ENCODE assay signal across 8 cellular contexts in genomic region chr2:224584111-224584764, GRCh38. TPM values are rescaled to one million over a fixed set of nuclear protein-coding genes. Genes with fewer than 3 reads are reported as not detected.
DNase-seq lines count a peak whose midpoint lies in the region; ATAC-seq, FAIRE-seq and TF ChIP-seq lines count a peak whose summit lies in the region.

No MANE protein-coding gene starts in this region.

- FAIRE-seq in pancreas (lab: Jason Lieb, UNC): no peak

- no peaks in the 10 kb centered on the region for H3K9me3 Mint-ChIP-seq in activated naive CD4-positive, alpha-beta T cell treated with anti-CD3 and anti-CD28 coated beads, Interleukin-2, amount 10 ng/mL, durations not matched to agents 7 days and 5 days

- no peak for TF ChIP-seq CTCF in pancreas (IDR thresholded peaks at IDR 0.05)

- no peak for ATAC-seq in pancreas

- WGBS in pancreas, 2 donors: 0 to 1% methylated on average over 45 of the region's 45 CpGs

- intact Hi-C loops in head of caudate nucleus (cut with DNase I): loop anchor here (10.0 kb wide), 1 partner anchor 49 kb away; no protein-coding TSS in a partner anchor
- intact Hi-C loops in pancreas (cut with DNase I): no loop called here

- H3K4me1 ChIP-seq in ES-I3 (ENCODE audit: insufficient read depth, low read length) (peaks cover 14% of the 10 kb centered on the region; the same call in 1 of the 2 replicates), HAP-1 (peaks cover 29% of the 10 kb centered on the region), pancreas (peaks cover under 1 to 25% (median 9%) of the 10 kb centered on the region in 3 donors)

- H3K9me3 ChIP-seq in ES-I3 (ENCODE audit: control insufficient read depth, insufficient read depth, low read length) (no peaks in the 10 kb centered on the region), HAP-1 (no peaks in the 10 kb centered on the region), pancreas (no peaks in the 10 kb centered on the region)

- peaks cover 62% of the 10 kb centered on the region for H3K4me1 Mint-ChIP-seq in activated naive CD4-positive, alpha-beta T cell treated with anti-CD3 and anti-CD28 coated beads, Interleukin-2, amount 10 ng/mL, durations not matched to agents 7 days and 5 days

- H3K4me3 ChIP-seq in HAP-1: peak overlapping the region; percentile 70
- H3K4me3 ChIP-seq in pancreas: peak overlapping the region; percentile 70 to 81 (median 72)

- H3K27ac Mint-ChIP-seq in activated naive CD4-positive, alpha-beta T cell treated with anti-CD3 and anti-CD28 coated beads, Interleukin-2, amount 10 ng/mL, durations not matched to agents 7 days and 5 days: peak overlapping the region; percentile 94

- H3K27ac ChIP-seq in pancreas: peak overlapping the region in 2 of 4 donors; percentile 82 to 88

- in situ Hi-C loops in HAP-1 (cut with MboI; ENCODE audit: low sequenced_read_pairs): no loop called here

- peaks cover 26% of the 10 kb centered on the region for H3K36me3 Mint-ChIP-seq in activated naive CD4-positive, alpha-beta T cell treated with anti-CD3 and anti-CD28 coated beads, Interleukin-2, amount 10 ng/mL, durations not matched to agents 7 days and 5 days

- peak overlapping the region; percentile 99 for H3K9ac ChIP-seq in ES-I3 (ENCODE audit: low read depth, low read length)

- H3K27me3 Mint-ChIP-seq in activated naive CD4-positive, alpha-beta T cell treated with anti-CD3 and anti-CD28 coated beads, Interleukin-2, amount 10 ng/mL, durations not matched to agents 7 days and 5 days: no peaks in the 10 kb centered on the region

- no peaks in the 10 kb centered on the region for H3K36me3 ChIP-seq in ES-I3 (ENCODE audit: insufficient read depth, low read length)
- H3K36me3 ChIP-seq in HAP-1 (replicated peaks): peaks cover 7% of the 10 kb centered on the region
- H3K36me3 ChIP-seq in pancreas: no peaks in the 10 kb centered on the region

- H3K4me3 Mint-ChIP-seq in activated naive CD4-positive, alpha-beta T cell treated with anti-CD3 and anti-CD28 coated beads, Interleukin-2, amount 10 ng/mL, durations not matched to agents 7 days and 5 days: peak overlapping the region; percentile 96

- DNase-seq in HAP-1 (ENCODE audit: low spot score in 2 of 2) (peak in 1 of 2 experiments; percentile 54), NCI-H69 (lab: John Stamatoyannopoulos, UW) (peak; percentile 55), head of caudate nucleus (peak in 29 of 42 donors; percentile 8 to 62 (median 30)), pancreas (peak in 5 of 6 donors; percentile 16 to 58 (median 42)), NCI-H774 (lab: John Stamatoyannopoulos, UW) (no peak), NCI-H146 treated with DMSO at 0.1 percent for 48 hours (lab: John Stamatoyannopoulos, UW; ENCODE audit: unreplicated experiment) (no peak)
- DNase-seq in activated naive CD4-positive, alpha-beta T cell treated with anti-CD3 and anti-CD28 coated beads, Interleukin-2, amount 10 ng/mL, durations not matched to agents 7 days and 5 days: peak; percentile 51

- no peaks in the 10 kb centered on the region for H3K27me3 ChIP-seq in HAP-1 (ENCODE audit: low read depth)
- H3K27me3 ChIP-seq in pancreas: no peaks in the 10 kb centered on the region

- CTCF ChIA-PET in activated naive CD4-positive, alpha-beta T cell treated with anti-CD3 and anti-CD28 coated beads, Interleukin-2, amount 10 ng/mL, durations not matched to agents 7 days and 5 days (lab: Charles Lee): interaction anchor here (0.7 to 0.9 kb wide), 2 partner anchors 31 to 61 kb away, joined by 3 to 4 read pairs; no protein-coding TSS in a partner anchor

RNA-seq across cellular contexts. Expression of gene CUL3, which starts 0.9 kb away (rescaled TPM):
- 10 to 100 TPM; 32.2 to 41.6 (median 36.2) TPM for total RNA-seq in pancreas
- polyA plus RNA-seq in pancreas: 10 to 100 TPM; 39.7 to 49.5 TPM

Comparison
In these comparisons a context has a peak if more than half of its experiments do, and no peak if none do; other contexts are left out.
1. DNase-seq: peak in NCI-H69 (single experiment), activated naive CD4-positive, alpha-beta T cell treated with anti-CD3 and anti-CD28 coated beads, Interleukin-2, amount 10 ng/mL, durations not matched to agents 7 days and 5 days (single experiment), head of caudate nucleus (29 of 42) and pancreas (5 of 6); none in NCI-H774 (single experiment) and NCI-H146 treated with DMSO at 0.1 percent for 48 hours (single experiment).